In the genomic region with DNA sequence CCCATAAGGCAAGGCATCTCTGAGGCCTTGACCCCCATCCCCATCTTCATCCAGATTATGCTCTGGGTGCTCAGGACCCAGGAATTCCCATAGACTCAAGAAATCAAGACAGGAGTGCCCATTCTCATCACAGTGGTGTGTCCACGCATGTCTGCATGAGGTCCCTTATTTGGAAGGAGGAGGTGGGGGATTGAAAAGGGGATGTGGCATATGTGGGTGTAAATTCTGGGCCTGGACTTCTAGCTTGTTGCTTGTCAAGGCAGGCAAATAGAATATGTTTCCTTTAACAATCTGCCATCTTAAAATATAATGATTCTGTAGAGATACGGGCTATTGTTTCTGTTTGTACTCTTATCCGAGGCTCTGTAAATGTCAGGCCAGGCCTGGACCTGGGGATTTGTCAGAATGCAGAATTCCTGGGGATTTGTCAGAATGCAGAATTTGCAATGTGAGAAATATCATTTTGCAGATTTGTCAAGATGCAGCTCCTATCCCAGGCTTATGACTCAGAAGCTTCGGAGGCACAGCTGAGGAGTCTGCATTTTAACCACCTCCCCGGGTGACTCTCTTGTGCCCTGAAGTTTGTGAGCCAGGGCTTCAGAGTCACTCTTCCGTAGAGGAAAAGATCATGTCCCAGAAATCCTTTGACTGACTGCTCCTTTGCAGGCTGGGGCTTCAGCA, we compare ENCODE assay signal across 12 cellular contexts.
"Had no signal": no experiment of that assay in that cellular context is flagged by ENCODE, and none has a peak within 500 bp of the region (broad histone marks: within the 10 kb centered on the region; RNA-seq: fewer than 3 reads in every experiment).

No MANE protein-coding gene starts in this region.

- H3K27me3 ChIP-seq: thyroid gland had no signal

- H3K9me3 ChIP-seq: thyroid gland had no signal

- H3K4me3 ChIP-seq: lung, thyroid gland had no signal

- ATAC-seq: effector memory CD8-positive, alpha-beta T cell; left lobe of liver had no signal

- DNase-seq: activated gamma-delta T cell treated with Interleukin-2 at 50 U/mL for 16 hours; activated T-cell treated with anti-CD3 and anti-CD28 coated beads for 4 hours; effector memory CD8-positive, alpha-beta T cell; foreskin fibroblast; glutamatergic neuron; islet precursor cell; retina; stimulated activated CD4-positive, alpha-beta T cell treated with anti-CD3 and anti-CD28 coated beads, Interleukin-12 subunit alpha, Interleukin-12 subunit beta, amount 100 ng/mL, for 4 hours; stimulated activated naive CD4-positive, alpha-beta T cell; thyroid gland had no signal

- H3K27ac ChIP-seq: thyroid gland had no signal

- H3K4me1 ChIP-seq: thyroid gland had no signal

- H3K36me3 ChIP-seq: thyroid gland had no signal
